6 cellular contexts compared by ENCODE assay signal in genomic region chr14:68863610-68864300, GRCh38.
"Had no signal": no experiment of that assay in that cellular context is flagged by ENCODE, and none has a peak within 500 bp of the region (broad histone marks: within the 10 kb centered on the region; RNA-seq: fewer than 3 reads in every experiment).

No MANE protein-coding gene starts in this region.

- H3K27ac ChIP-seq: adrenal gland had no signal

- H3K9me3 ChIP-seq: adrenal gland, MG63 had no signal

- H3K27me3 Mint-ChIP-seq: activated naive CD8-positive, alpha-beta T cell treated with anti-CD3 and anti-CD28 coated beads, Interleukin-2, amount 10 ng/mL, durations not matched to agents 7 days and 5 days had no signal

- H3K4me3 ChIP-seq: adrenal gland, MG63 had no signal

- H3K4me1 Mint-ChIP-seq: activated naive CD8-positive, alpha-beta T cell treated with anti-CD3 and anti-CD28 coated beads, Interleukin-2, amount 10 ng/mL, durations not matched to agents 7 days and 5 days had no signal

- H3K27ac Mint-ChIP-seq: activated CD8-positive, alpha-beta T cell treated with anti-CD3 and anti-CD28 coated beads, Interleukin-2, amount 10 ng/mL, durations not matched to agents 7 days and 5 days; activated naive CD8-positive, alpha-beta T cell treated with anti-CD3 and anti-CD28 coated beads, Interleukin-2, amount 10 ng/mL, durations not matched to agents 7 days and 5 days had no signal

- ATAC-seq: activated CD4-positive, CD25-positive, alpha-beta regulatory T cell treated with anti-CD3 and anti-CD28 coated beads, Interleukin-2, amount 50 U/mL, for 24 hours had no signal

- H3K27me3 ChIP-seq: adrenal gland, MG63 had no signal

- DNase-seq: SIG-M5 had no signal

- H3K4me1 ChIP-seq: adrenal gland had no signal

- H3K36me3 ChIP-seq: adrenal gland had no signal

- H3K4me3 Mint-ChIP-seq: activated CD8-positive, alpha-beta T cell treated with anti-CD3 and anti-CD28 coated beads, Interleukin-2, amount 10 ng/mL, durations not matched to agents 7 days and 5 days; activated naive CD8-positive, alpha-beta T cell treated with anti-CD3 and anti-CD28 coated beads, Interleukin-2, amount 10 ng/mL, durations not matched to agents 7 days and 5 days had no signal
